Comparison of ENCODE assay signal across 8 cellular contexts in the genomic region with DNA sequence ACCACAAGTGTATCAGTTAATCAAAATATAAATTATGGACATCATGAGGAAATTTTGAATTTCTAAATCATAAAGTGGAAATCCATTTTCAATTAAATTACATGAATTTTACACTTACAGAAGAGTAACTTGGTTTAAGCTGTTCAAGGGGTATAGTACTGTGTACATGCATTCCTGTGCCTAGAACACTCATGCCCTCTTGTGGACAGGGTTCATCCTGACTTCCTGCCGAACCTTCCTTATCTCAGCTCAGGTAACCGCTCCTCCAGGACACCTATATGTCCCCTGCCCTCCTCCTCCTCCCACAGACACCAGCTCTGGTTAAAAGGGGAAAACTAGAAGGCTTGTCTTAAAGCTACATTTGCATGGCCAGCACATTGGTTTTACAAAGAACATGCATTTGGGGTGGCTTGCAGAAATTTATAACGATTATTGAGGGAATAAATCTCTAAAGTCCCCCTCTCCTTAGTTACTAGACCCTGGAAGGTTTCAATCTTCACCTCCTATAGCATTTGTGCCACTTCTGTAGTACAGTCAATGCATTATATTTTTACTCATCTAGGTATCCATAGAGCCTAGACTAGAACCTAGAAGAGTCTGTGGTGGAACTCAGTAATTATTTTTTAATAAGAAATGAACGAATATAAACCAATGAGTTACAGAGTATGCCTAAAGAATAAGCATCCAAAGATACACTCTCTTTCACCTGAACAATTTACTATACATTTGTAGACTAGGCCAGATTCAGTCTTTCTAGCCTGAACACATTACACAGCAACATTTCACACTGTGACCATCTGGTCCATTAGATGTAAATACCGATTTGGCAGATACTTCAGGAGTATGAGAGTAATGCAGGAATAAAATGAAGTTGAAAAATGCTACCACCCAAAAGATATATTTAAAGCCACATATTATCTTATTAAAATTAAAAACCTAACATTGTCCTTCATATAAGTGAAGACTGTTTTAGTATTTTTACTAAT.
DNase-seq lines count a peak whose midpoint lies in the region; ATAC-seq and TF ChIP-seq lines count a peak whose summit lies in the region.

No MANE protein-coding gene starts in this region.

- H2BK120ac ChIP-seq in H9 (ENCODE audit: low read depth, low read length, poor library complexity, severe bottlenecking): no peak overlapping the region

- H4K5ac ChIP-seq in H9 (ENCODE audit: insufficient read length, low read depth, low read length): no peak overlapping the region

- no peak overlapping the region for H2BK20ac ChIP-seq in H9 (ENCODE audit: low read depth, low read length, poor library complexity, severe bottlenecking)

- no peak overlapping the region for H3K18ac ChIP-seq in H9 (ENCODE audit: insufficient read length, low read depth, low read length)

- no peaks in the 10 kb centered on the region for H3K9me3 ChIP-seq in H9 (ENCODE audit: control insufficient read depth, low read depth, low read length)
- no peaks in the 10 kb centered on the region for H3K9me3 ChIP-seq in MM.1S (replicated peaks; ENCODE audit: insufficient read depth, low read length)
- no peaks in the 10 kb centered on the region for H3K9me3 ChIP-seq in upper lobe of right lung

- H3K36me3 Mint-ChIP-seq in activated naive CD8-positive, alpha-beta T cell treated with anti-CD3 and anti-CD28 coated beads for 36 hours: no peaks in the 10 kb centered on the region
- no peaks in the 10 kb centered on the region for H3K36me3 Mint-ChIP-seq in activated naive CD8-positive, alpha-beta T cell treated with anti-CD3 and anti-CD28 coated beads, Interleukin-2, amount 50 U/mL, for 24 hours (ENCODE audit: low read depth)
- no peaks in the 10 kb centered on the region for H3K36me3 Mint-ChIP-seq in H9 (ENCODE audit: insufficient read depth in 1 of 3, low read depth in 3 of 3)

- no peaks in the 10 kb centered on the region for H3K9me2 ChIP-seq in MM.1S (replicated peaks; ENCODE audit: insufficient read depth, low read length)

- peak; percentile 3 for DNase-seq in activated naive CD8-positive, alpha-beta T cell treated with anti-CD3 and anti-CD28 coated beads for 36 hours
- DNase-seq in activated naive CD8-positive, alpha-beta T cell treated with anti-CD3 and anti-CD28 coated beads, Interleukin-2, amount 50 U/mL, for 24 hours: no peak
- DNase-seq in H9: peak; percentile 72
- DNase-seq in MM.1S: peak; percentile 58
- peak; percentile 10 for DNase-seq in SHP77 treated with DMSO at 0.1 percent for 48 hours (lab: John Stamatoyannopoulos, UW)
- peak; percentile 7 for DNase-seq in germinal center (ENCODE audit: low spot score)
- DNase-seq in upper lobe of right lung: no peak

- H3K23ac ChIP-seq in H9 (ENCODE audit: insufficient read length, low read depth, low read length): no peak overlapping the region

- H3K27ac Mint-ChIP-seq in activated naive CD8-positive, alpha-beta T cell treated with anti-CD3 and anti-CD28 coated beads for 36 hours: no peak overlapping the region
- no peak overlapping the region for H3K27ac Mint-ChIP-seq in activated naive CD8-positive, alpha-beta T cell treated with anti-CD3 and anti-CD28 coated beads, Interleukin-2, amount 50 U/mL, for 24 hours
- H3K27ac Mint-ChIP-seq in H9: no peak overlapping the region

- no peak overlapping the region for H3K4ac ChIP-seq in H9 (ENCODE audit: low read depth, low read length)

- WGBS in H9 (ENCODE audit: extremely low coverage, insufficient read length, low lambda C conversion rate): no CpG with 5 or more reads among the region's 5 CpGs

- H3K14ac ChIP-seq in H9 (ENCODE audit: insufficient read depth, low read length): no peak overlapping the region

- TF ChIP-seq CTCF in H9 (conservative IDR thresholded peaks at IDR 0.05): peak; percentile 89
- peak; percentile 71 for TF ChIP-seq CTCF in MM.1S (IDR thresholded peaks at IDR 0.05; ENCODE audit: low read length)
- TF ChIP-seq CTCF in upper lobe of right lung (IDR thresholded peaks at IDR 0.05): peak; percentile 45

- no peak overlapping the region for H3K27ac ChIP-seq in H9 (ENCODE audit: insufficient read length, low read depth, low read length)
- no peak overlapping the region for H3K27ac ChIP-seq in MM.1S (ENCODE audit: low read length)
- H3K27ac ChIP-seq in upper lobe of right lung: no peak overlapping the region

- H3K27me3 ChIP-seq in H9 (ENCODE audit: insufficient read depth, low read length): no peaks in the 10 kb centered on the region
- no peaks in the 10 kb centered on the region for H3K27me3 ChIP-seq in MM.1S (replicated peaks; ENCODE audit: insufficient read depth, low read length)
- H3K27me3 ChIP-seq in upper lobe of right lung: no peaks in the 10 kb centered on the region

- intact Hi-C loops in upper lobe of right lung (cut with DNase I): no loop called here

- no peak overlapping the region for H3T11ph ChIP-seq in H9 (ENCODE audit: low read length)

- no peak overlapping the region for H4K8ac ChIP-seq in H9 (replicated peaks; ENCODE audit: insufficient read length, low read depth, low read length)

- H3K4me1 ChIP-seq in H9 (ENCODE audit: insufficient read depth, low read length) (no peaks in the 10 kb centered on the region), MM.1S (ENCODE audit: low read length) (no peaks in the 10 kb centered on the region; the same call in 1 of the 2 replicates), upper lobe of right lung (no peaks in the 10 kb centered on the region)

- H4K91ac ChIP-seq in H9 (ENCODE audit: insufficient read length, low read depth, low read length): no peak overlapping the region

- no peak overlapping the region for H2AK5ac ChIP-seq in H9 (ENCODE audit: insufficient read length, low read length)

- no peaks in the 10 kb centered on the region for H3K27me3 Mint-ChIP-seq in activated naive CD8-positive, alpha-beta T cell treated with anti-CD3 and anti-CD28 coated beads for 36 hours
- no peaks in the 10 kb centered on the region for H3K27me3 Mint-ChIP-seq in activated naive CD8-positive, alpha-beta T cell treated with anti-CD3 and anti-CD28 coated beads, Interleukin-2, amount 50 U/mL, for 24 hours
- no peaks in the 10 kb centered on the region for H3K27me3 Mint-ChIP-seq in H9 (ENCODE audit: low read depth)

- no peak for ATAC-seq in activated naive CD8-positive, alpha-beta T cell treated with anti-CD3 and anti-CD28 coated beads, Interleukin-2, amount 50 U/mL, for 24 hours
- ATAC-seq in upper lobe of right lung: peak; percentile 78
- ATAC-seq in HG03521 (IDR thresholded peaks at IDR 0.05; ENCODE audit: unreplicated experiment): no peak

- no peak overlapping the region for H2BK15ac ChIP-seq in H9 (ENCODE audit: low read depth, low read length)

- H3K4me1 Mint-ChIP-seq in activated naive CD8-positive, alpha-beta T cell treated with anti-CD3 and anti-CD28 coated beads for 36 hours: no peaks in the 10 kb centered on the region
- H3K4me1 Mint-ChIP-seq in activated naive CD8-positive, alpha-beta T cell treated with anti-CD3 and anti-CD28 coated beads, Interleukin-2, amount 50 U/mL, for 24 hours: no peaks in the 10 kb centered on the region
- H3K4me1 Mint-ChIP-seq in H9: peaks cover 3 to 6% of the 10 kb centered on the region in 2 experiments; a peak in 2 of 4 replicates

- H4K20me1 ChIP-seq in H9 (ENCODE audit: control insufficient read depth, insufficient read depth, insufficient read length) (no peaks in the 10 kb centered on the region), MM.1S (ENCODE audit: insufficient read depth, low read length) (no peaks in the 10 kb centered on the region)

- H3K79me1 ChIP-seq in H9 (ENCODE audit: insufficient read depth, low read depth, low read length, poor library complexity, severe bottlenecking): no peaks in the 10 kb centered on the region

- no peak overlapping the region for H2BK5ac ChIP-seq in H9 (ENCODE audit: insufficient read length, low read length)

- H3K9me3 Mint-ChIP-seq in activated naive CD8-positive, alpha-beta T cell treated with anti-CD3 and anti-CD28 coated beads for 36 hours: peaks cover 2% of the 10 kb centered on the region
- H3K9me3 Mint-ChIP-seq in activated naive CD8-positive, alpha-beta T cell treated with anti-CD3 and anti-CD28 coated beads, Interleukin-2, amount 50 U/mL, for 24 hours: peaks cover 8% of the 10 kb centered on the region
- peaks cover 0 to 3% of the 10 kb centered on the region in 2 experiments; a peak in 1 of 5 replicates for H3K9me3 Mint-ChIP-seq in H9

- no peak overlapping the region for H3K56ac ChIP-seq in H9 (ENCODE audit: insufficient read length, low read depth, low read length)

- no peak overlapping the region for H3K4me3 ChIP-seq in MM.1S (ENCODE audit: low read length)
- H3K4me3 ChIP-seq in upper lobe of right lung: no peak overlapping the region

- H3K36me3 ChIP-seq in MM.1S (replicated peaks; ENCODE audit: insufficient read depth, low read length) (no peaks in the 10 kb centered on the region), upper lobe of right lung (no peaks in the 10 kb centered on the region)

- H3K79me2 ChIP-seq in H9 (ENCODE audit: insufficient read depth, low read length) (no peaks in the 10 kb centered on the region), MM.1S (ENCODE audit: low read length) (no peaks in the 10 kb centered on the region)

- H3K4me2 ChIP-seq in H9 (ENCODE audit: insufficient read depth, insufficient read length, low read length) (no peak overlapping the region), MM.1S (ENCODE audit: low read depth, low read length) (no peak overlapping the region)

- no peak overlapping the region for H3K4me3 Mint-ChIP-seq in activated naive CD8-positive, alpha-beta T cell treated with anti-CD3 and anti-CD28 coated beads for 36 hours
- H3K4me3 Mint-ChIP-seq in activated naive CD8-positive, alpha-beta T cell treated with anti-CD3 and anti-CD28 coated beads, Interleukin-2, amount 50 U/mL, for 24 hours: no peak overlapping the region
- H3K4me3 Mint-ChIP-seq in H9: no peak overlapping the region

- no peaks in the 10 kb centered on the region for H3F3A ChIP-seq in MM.1S (ENCODE audit: insufficient read depth, low read length)

- no peak overlapping the region for H2BK12ac ChIP-seq in H9 (ENCODE audit: insufficient read length, low read depth, low read length)

- H2AFZ ChIP-seq in H9 (ENCODE audit: low read length) (no peak overlapping the region), MM.1S (ENCODE audit: low read length) (no peak overlapping the region)

- no peak overlapping the region for H3K9ac ChIP-seq in H9 (ENCODE audit: extremely low read depth, insufficient read length, low read length)
- no peak overlapping the region for H3K9ac ChIP-seq in MM.1S (ENCODE audit: low read length)

- H3K23me2 ChIP-seq in H9 (ENCODE audit: insufficient read length, low read depth, low read length, poor library complexity, severe bottlenecking): no peaks in the 10 kb centered on the region

Comparison
In these comparisons a context has a peak if more than half of its experiments do, and no peak if none do; other contexts are left out.
1. DNase-seq: peak in activated naive CD8-positive, alpha-beta T cell treated with anti-CD3 and anti-CD28 coated beads for 36 hours (single experiment), H9 (single experiment), MM.1S (single experiment), SHP77 treated with DMSO at 0.1 percent for 48 hours (single experiment) and germinal center (single experiment); none in activated naive CD8-positive, alpha-beta T cell treated with anti-CD3 and anti-CD28 coated beads, Interleukin-2, amount 50 U/mL, for 24 hours (single experiment) and upper lobe of right lung (single experiment).
2. Peak in every context shown above with its lines, with median percentiles within 50 percentile points of each other: CTCF ChIP-seq.